8 cellular contexts compared by ENCODE assay signal in the genomic region with DNA sequence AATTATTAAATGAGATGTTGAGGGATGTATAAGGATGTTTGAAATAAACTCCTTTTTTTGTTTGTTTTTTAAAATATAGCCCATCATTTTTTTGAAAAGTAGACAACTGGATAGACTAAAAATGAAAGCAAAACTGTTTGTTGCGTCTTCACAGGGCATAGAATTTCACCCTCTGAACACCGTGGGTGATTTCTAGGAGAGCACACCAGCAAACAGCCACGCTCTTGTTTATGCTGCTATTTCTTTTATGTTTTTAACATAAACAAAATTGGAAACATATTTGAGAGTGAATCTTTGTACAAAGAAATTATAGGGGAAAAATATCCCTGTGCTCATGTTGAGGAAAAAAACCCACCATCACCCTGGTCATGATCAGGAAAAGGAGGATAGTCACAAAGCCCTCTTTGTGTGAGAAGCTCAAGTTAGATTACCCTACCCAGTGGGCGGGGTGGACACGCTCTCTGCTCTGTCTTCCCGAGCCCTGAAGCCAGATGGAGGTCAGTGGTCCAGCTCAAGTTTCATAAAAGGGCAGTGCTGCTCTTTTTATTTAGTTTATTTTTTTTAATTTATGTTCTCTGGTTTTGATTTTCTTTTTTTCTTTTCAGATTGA.
DNase-seq lines count a peak whose midpoint lies in the region; ATAC-seq and TF ChIP-seq lines count a peak whose summit lies in the region.

No MANE protein-coding gene starts in this region.

- POLR2A ChIA-PET in activated CD8-positive, alpha-beta T cell treated with anti-CD3 and anti-CD28 coated beads for 36 hours (lab: Charles Lee): no interaction called here

- CTCF ChIA-PET in activated CD8-positive, alpha-beta T cell treated with anti-CD3 and anti-CD28 coated beads for 36 hours (lab: Charles Lee): no interaction called here

- H3K36me3 Mint-ChIP-seq in activated CD8-positive, alpha-beta T cell treated with anti-CD3 and anti-CD28 coated beads for 36 hours (ENCODE audit: low read depth): no peaks in the 10 kb centered on the region

- H3K4me1 Mint-ChIP-seq in activated CD8-positive, alpha-beta T cell treated with anti-CD3 and anti-CD28 coated beads for 36 hours (ENCODE audit: low read depth): peaks cover 4% of the 10 kb centered on the region

- peaks cover 5% of the 10 kb centered on the region for H3K9me3 Mint-ChIP-seq in activated CD8-positive, alpha-beta T cell treated with anti-CD3 and anti-CD28 coated beads for 36 hours

- no peaks in the 10 kb centered on the region for H3K27me3 Mint-ChIP-seq in activated CD8-positive, alpha-beta T cell treated with anti-CD3 and anti-CD28 coated beads for 36 hours

- intact Hi-C loops in activated CD8-positive, alpha-beta T cell treated with anti-CD3 and anti-CD28 coated beads for 36 hours (cut with micrococcal nuclease): no loop called here

- DNase-seq in SHP77 (lab: John Stamatoyannopoulos, UW): peak; percentile 22 to 63
- DNase-seq in SHP77 treated with DMSO at 0.1 percent for 48 hours (lab: John Stamatoyannopoulos, UW): no peak
- DNase-seq in activated CD8-positive, alpha-beta T cell treated with anti-CD3 and anti-CD28 coated beads for 36 hours: peak; percentile 23
- DNase-seq in retina: peak; percentile 54
- DNase-seq in 8988T: no peak
- DNase-seq in NCI-H128 (lab: John Stamatoyannopoulos, UW; ENCODE audit: unreplicated experiment): no peak

- H3K4me3 Mint-ChIP-seq in activated CD8-positive, alpha-beta T cell treated with anti-CD3 and anti-CD28 coated beads for 36 hours: peak overlapping the region; percentile 61

- H3K27ac Mint-ChIP-seq in activated CD8-positive, alpha-beta T cell treated with anti-CD3 and anti-CD28 coated beads for 36 hours: peak overlapping the region; percentile 57

- ATAC-seq in GM21526 (IDR thresholded peaks at IDR 0.05; ENCODE audit: low FRiP score, unreplicated experiment): peak; percentile 94
- peak; percentile 76 for ATAC-seq in HG03571 (IDR thresholded peaks at IDR 0.05; ENCODE audit: unreplicated experiment)
- peak; percentile 81 for ATAC-seq in activated CD8-positive, alpha-beta T cell treated with anti-CD3 and anti-CD28 coated beads for 36 hours

- TF ChIP-seq CTCF in activated CD8-positive, alpha-beta T cell treated with anti-CD3 and anti-CD28 coated beads for 36 hours (IDR thresholded peaks at IDR 0.05): no peak

Comparison
In these comparisons a context has a peak if more than half of its experiments do, and no peak if none do; other contexts are left out.
1. DNase-seq: peak in SHP77 (2 of 2), activated CD8-positive, alpha-beta T cell treated with anti-CD3 and anti-CD28 coated beads for 36 hours (single experiment) and retina (single experiment); none in SHP77 treated with DMSO at 0.1 percent for 48 hours (single experiment), 8988T (single experiment) and NCI-H128 (single experiment).
2. Peak in every context shown above with its lines, with median percentiles within 50 percentile points of each other: ATAC-seq.